Comparison of ENCODE assay signal across 11 cellular contexts in genomic region chr7:36127075-36127740, GRCh38.
A peak's percentile ranks its signal among the peaks of the same experiment; 100 is the strongest.
DNase-seq lines count a peak whose midpoint lies in the region; ATAC-seq and TF ChIP-seq lines count a peak whose summit lies in the region.
"Had no signal": no experiment of that assay in that cellular context is flagged by ENCODE, and none has a peak within 500 bp of the region (broad histone marks: within the 10 kb centered on the region; RNA-seq: fewer than 3 reads in every experiment).

No MANE protein-coding gene starts in this region.

- no peaks in the 10 kb centered on the region for H3K36me3 Mint-ChIP-seq in effector memory CD8-positive, alpha-beta T cell (ENCODE audit: insufficient read depth)

- H3K9me3 ChIP-seq in neutrophil = no peaks in the 10 kb centered on the region
- H3K9me3 ChIP-seq: ascending aorta had no signal

- peaks cover 29 to 48% of the 10 kb centered on the region in 2 experiments for H3K4me1 ChIP-seq in neutrophil (ENCODE audit: control insufficient read depth in 1 of 2, insufficient read depth in 1 of 2, low read depth in 1 of 2, low read length in 1 of 2)

- DNase-seq in astrocyte of the spinal cord (ENCODE audit: low read depth, low spot score) (peak; percentile 35), KBM-7 (no peak)
- no peak for DNase-seq in effector memory CD8-positive, alpha-beta T cell
- DNase-seq: foreskin fibroblast; midbrain; stimulated activated CD4-positive, alpha-beta T cell treated with anti-CD3 and anti-CD28 coated beads, Interleukin-15, amount 100 ng/mL, for 24 hours had no signal

- TF ChIP-seq POLR2A in GM18505 (IDR thresholded peaks at IDR 0.05; ENCODE audit: borderline replicate concordance, extremely low read depth, insufficient read depth, insufficient read length) = no peak

- in situ Hi-C loops in astrocyte of the spinal cord (cut with HindIII; ENCODE audit: low sequenced_read_pairs) = no loop called here
- in situ Hi-C loops in KBM-7 (cut with MboI; ENCODE audit: low pct_unique_long_range_greater_than_20kb, low sequenced_read_pairs) = no loop called here

- peaks cover 0 to 6% of the 10 kb centered on the region in 2 donors for H3K9me3 Mint-ChIP-seq in effector memory CD8-positive, alpha-beta T cell

- H3K27me3 ChIP-seq in neutrophil = no peaks in the 10 kb centered on the region
- H3K27me3 ChIP-seq: ascending aorta had no signal

- H3K27ac ChIP-seq in neutrophil = peak overlapping the region; percentile 59

- H3K36me3 ChIP-seq in neutrophil = no peaks in the 10 kb centered on the region
- H3K36me3 ChIP-seq: ascending aorta had no signal

- TF ChIP-seq CTCF in astrocyte of the spinal cord (IDR thresholded peaks at IDR 0.05; ENCODE audit: low read depth, low read length) (peak; percentile 64), neutrophil (IDR thresholded peaks at IDR 0.05) (no peak)

- no peaks in the 10 kb centered on the region for H3K4me1 Mint-ChIP-seq in effector memory CD8-positive, alpha-beta T cell (ENCODE audit: low read depth in 2 of 2)

- H3K4me3 ChIP-seq in astrocyte of the spinal cord (ENCODE audit: low read depth, low read length) = no peak overlapping the region
- H3K4me3 ChIP-seq in neutrophil (ENCODE audit: low read depth in 1 of 2, low read length in 1 of 2) = no peak overlapping the region
- H3K4me3 ChIP-seq: ascending aorta had no signal

- peaks cover 6 to 26% of the 10 kb centered on the region in 2 donors for H3K27me3 Mint-ChIP-seq in effector memory CD8-positive, alpha-beta T cell

- no peak overlapping the region for H3K27ac Mint-ChIP-seq in effector memory CD8-positive, alpha-beta T cell

- H3K4me3 Mint-ChIP-seq in effector memory CD8-positive, alpha-beta T cell = no peak overlapping the region

- ATAC-seq in GM18909 (IDR thresholded peaks at IDR 0.05; ENCODE audit: poor library complexity, unreplicated experiment) = peak; percentile 57
- peak; percentile 61 for ATAC-seq in HG03025 (IDR thresholded peaks at IDR 0.05; ENCODE audit: low FRiP score, unreplicated experiment)
- no peak for ATAC-seq in effector memory CD8-positive, alpha-beta T cell (replicated peaks)
- no peak for ATAC-seq in GM18505 (IDR thresholded peaks at IDR 0.05; ENCODE audit: unreplicated experiment)

Comparison
In these comparisons a context has a peak if more than half of its experiments do, and no peak if none do; other contexts are left out.
1. ATAC-seq: peak in GM18909 (single experiment) and HG03025 (single experiment); none in effector memory CD8-positive, alpha-beta T cell (single experiment) and GM18505 (single experiment).